In genomic region chr5:143354025-143354424, GRCh38 we compare ENCODE assay signal across 1 cellular context.
TF ChIP-seq lines count a peak whose summit lies in the region.

No MANE protein-coding gene starts in this region.

TF ChIP-seq in HepG2, 621 proteins besides CTCF, POLR2A, EP300 and RAD21 (continued from another document):
- TF ChIP-seq TFAP4 (IDR thresholded peaks at IDR 0.05; ENCODE audit: borderline replicate concordance, low read depth), result no peak
- no peak for TF ChIP-seq ZHX2 (IDR thresholded peaks at IDR 0.05; ENCODE audit: low read depth)
- TF ChIP-seq ZHX2 (CRISPR knock-in tag; IDR thresholded peaks at IDR 0.05; ENCODE audit: borderline replicate concordance), result no peak
- no peak for TF ChIP-seq ZNF598 (CRISPR knock-in tag; IDR thresholded peaks at IDR 0.05; ENCODE audit: borderline replicate concordance)
- TF ChIP-seq ZHX1 (CRISPR knock-in tag; IDR thresholded peaks at IDR 0.05; ENCODE audit: low read depth), result no peak
- TF ChIP-seq MZF1 (CRISPR knock-in tag; IDR thresholded peaks at IDR 0.05; ENCODE audit: borderline replicate concordance), result no peak
- TF ChIP-seq ZKSCAN1 (IDR thresholded peaks at IDR 0.05; ENCODE audit: low read length), result no peak
- no peak for TF ChIP-seq ZNF720 (CRISPR knock-in tag; IDR thresholded peaks at IDR 0.05)
- TF ChIP-seq ZSCAN20 (CRISPR knock-in tag; IDR thresholded peaks at IDR 0.05; ENCODE audit: borderline replicate concordance), result no peak
- no peak for TF ChIP-seq ZGPAT (CRISPR knock-in tag; IDR thresholded peaks at IDR 0.05)
